Comparison of ENCODE assay signal across 9 cellular contexts in the genomic region with DNA sequence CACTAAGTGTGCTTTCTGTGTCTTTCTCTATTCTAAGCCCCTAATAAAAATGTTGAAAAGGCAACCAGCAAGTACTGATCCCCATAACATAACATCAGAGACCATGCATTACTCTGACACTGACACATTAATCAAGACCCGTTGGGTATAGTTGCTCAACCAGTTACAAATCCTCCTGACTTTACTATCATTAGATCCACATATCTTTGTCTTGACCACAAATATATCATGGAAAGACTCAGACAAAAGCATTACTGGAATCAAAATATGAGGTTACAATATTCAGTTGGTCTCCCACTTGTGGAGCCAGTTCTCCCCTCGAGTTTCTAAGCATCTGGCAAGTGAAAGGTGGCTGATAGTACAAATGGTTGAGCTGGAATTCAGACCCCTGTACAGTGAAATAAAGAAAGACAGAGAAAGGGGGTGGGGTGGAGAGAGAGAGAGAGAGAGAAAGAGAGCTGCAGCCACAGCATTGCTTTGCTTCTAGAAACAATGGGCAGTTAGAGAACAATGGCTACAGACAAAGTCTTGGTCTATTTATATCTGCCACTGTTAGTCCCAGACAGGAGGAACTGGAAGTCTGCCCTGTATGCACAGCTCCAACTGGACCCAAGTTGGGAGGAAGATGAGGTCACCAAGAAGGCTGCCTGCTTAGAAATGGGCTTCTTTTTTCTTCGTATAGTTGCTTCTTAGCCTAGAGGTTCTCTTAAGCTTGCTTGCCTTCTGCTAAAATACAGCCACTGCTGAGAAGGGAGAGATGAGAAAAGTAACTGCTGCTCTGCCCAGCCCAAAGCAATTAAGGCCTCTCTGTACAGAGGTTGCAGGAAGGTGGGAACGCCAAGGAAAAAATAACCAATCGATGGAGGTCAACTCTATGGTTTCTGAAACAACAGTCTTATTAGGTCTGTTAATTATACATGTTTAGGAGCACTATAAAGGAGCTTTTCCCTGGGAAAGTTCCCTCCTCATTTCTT.
DNase-seq lines count a peak whose midpoint lies in the region; ATAC-seq and TF ChIP-seq lines count a peak whose summit lies in the region.
"Had no signal": no experiment of that assay in that cellular context is flagged by ENCODE, and none has a peak within 500 bp of the region (broad histone marks: within the 10 kb centered on the region; RNA-seq: fewer than 3 reads in every experiment).

No MANE protein-coding gene starts in this region.

- no peak overlapping the region for H3K27ac ChIP-seq in neuronal stem cell (replicated peaks; ENCODE audit: low read length)

- no peak overlapping the region for H3K23ac ChIP-seq in neuronal stem cell (ENCODE audit: low read depth, low read length, poor library complexity)

- H3K4me1 Mint-ChIP-seq in activated CD8-positive, alpha-beta T cell treated with anti-CD3 and anti-CD28 coated beads for 36 hours (ENCODE audit: low read depth), result peaks cover 92% of the 10 kb centered on the region

- CTCF ChIA-PET in activated CD8-positive, alpha-beta T cell treated with anti-CD3 and anti-CD28 coated beads for 36 hours (lab: Charles Lee), result interaction anchor here (0.8 to 26.3 kb wide), 19 partner anchors 8 to 344 kb away, joined by 3 to 400 read pairs (median 4); no protein-coding TSS in a partner anchor

- POLR2A ChIA-PET in activated CD8-positive, alpha-beta T cell treated with anti-CD3 and anti-CD28 coated beads for 36 hours (lab: Charles Lee), result interaction anchor here (0.6 to 37.3 kb wide), 9 partner anchors 17 to 212 kb away, joined by 3 to 1082 read pairs (median 3); no protein-coding TSS in a partner anchor

- no peaks in the 10 kb centered on the region for H3K79me1 ChIP-seq in neuronal stem cell (ENCODE audit: low read depth, low read length)

- H2BK5ac ChIP-seq in neuronal stem cell (ENCODE audit: low read length), result no peak overlapping the region

- TF ChIP-seq CTCF in activated CD8-positive, alpha-beta T cell treated with anti-CD3 and anti-CD28 coated beads for 36 hours (IDR thresholded peaks at IDR 0.05), result no peak

- H3K4me2 ChIP-seq in neuronal stem cell (ENCODE audit: insufficient read depth, low read length, poor library complexity, severe bottlenecking), result no peak overlapping the region

- H2AK5ac ChIP-seq in neuronal stem cell (ENCODE audit: low read depth, low read length), result no peak overlapping the region

- H3K9me3 ChIP-seq in neuronal stem cell (replicated peaks in 1 of 2; ENCODE audit: control insufficient read depth in 2 of 2, insufficient read depth in 1 of 2, low read depth in 1 of 2, low read length in 2 of 2), result peaks cover 0 to 12% of the 10 kb centered on the region in 2 donors

- DNase-seq in HCEC 1CT (peak; percentile 47), head of caudate nucleus (peak in 31 of 42 donors; percentile 15 to 83 (median 59)), skeletal muscle cell (ENCODE audit: low read depth) (peak; percentile 66), neuronal stem cell (ENCODE audit: low spot score) (no peak)
- DNase-seq in activated CD8-positive, alpha-beta T cell treated with anti-CD3 and anti-CD28 coated beads for 36 hours, result no peak
- no peak for DNase-seq in NK-92 treated with Interleukin-12 subunit alpha and Interleukin-12 subunit beta, amount 100 ng/mL, for 24 hours (lab: John Stamatoyannopoulos, UW)

- intact Hi-C loops in activated CD8-positive, alpha-beta T cell treated with anti-CD3 and anti-CD28 coated beads for 36 hours (cut with micrococcal nuclease), result loop anchor here (10.0 kb wide), 1 partner anchor 207 kb away; no protein-coding TSS in a partner anchor
- intact Hi-C loops in head of caudate nucleus (cut with DNase I), result loop anchor here (10.0 kb wide), 1 partner anchor 53 kb away; no protein-coding TSS in a partner anchor

- H4K8ac ChIP-seq in neuronal stem cell (ENCODE audit: low read depth, low read length), result no peak overlapping the region

- H4K91ac ChIP-seq in neuronal stem cell (ENCODE audit: low read depth, low read length, poor library complexity), result no peak overlapping the region

- H3K4me3 ChIP-seq in skeletal muscle cell (ENCODE audit: low read depth, low read length) (no peak overlapping the region), neuronal stem cell (ENCODE audit: low read length in 2 of 2) (no peak overlapping the region)

- H3K4ac ChIP-seq in neuronal stem cell (ENCODE audit: low read length), result no peak overlapping the region

- H3K14ac ChIP-seq in neuronal stem cell (ENCODE audit: low read length), result no peak overlapping the region

- H2BK120ac ChIP-seq in neuronal stem cell (ENCODE audit: low read depth, low read length), result no peak overlapping the region

- H3K27ac Mint-ChIP-seq in activated CD8-positive, alpha-beta T cell treated with anti-CD3 and anti-CD28 coated beads for 36 hours, result peak overlapping the region; percentile 96
- H3K27ac Mint-ChIP-seq: dendritic cell treated with granulocyte-macrophage colony-stimulating factor and Interleukin-4, amounts not matched to agents 40 ng/mL and 50 ng/mL, for 4 days had no signal

- H3K9ac ChIP-seq in neuronal stem cell (ENCODE audit: low read depth, low read length, poor library complexity), result no peak overlapping the region

- H3K4me1 ChIP-seq in neuronal stem cell (ENCODE audit: control insufficient read depth in 2 of 2, insufficient read depth in 1 of 2, low read depth in 1 of 2, low read length in 2 of 2), result peaks cover 6 to 13% of the 10 kb centered on the region in 2 donors

- H3K4me3 Mint-ChIP-seq in activated CD8-positive, alpha-beta T cell treated with anti-CD3 and anti-CD28 coated beads for 36 hours, result peak overlapping the region; percentile 95
- H3K4me3 Mint-ChIP-seq: dendritic cell treated with granulocyte-macrophage colony-stimulating factor and Interleukin-4, amounts not matched to agents 40 ng/mL and 50 ng/mL, for 4 days had no signal

- peaks cover 0 to 5% of the 10 kb centered on the region in 2 donors for H3K36me3 ChIP-seq in neuronal stem cell (replicated peaks in 1 of 2; ENCODE audit: control insufficient read depth in 2 of 2, insufficient read depth in 2 of 2, low read length in 2 of 2)

- H3K18ac ChIP-seq in neuronal stem cell (ENCODE audit: low read length), result no peak overlapping the region

- ATAC-seq in activated CD8-positive, alpha-beta T cell treated with anti-CD3 and anti-CD28 coated beads for 36 hours, result no peak
- ATAC-seq in GM19324 (IDR thresholded peaks at IDR 0.05; ENCODE audit: low FRiP score, unreplicated experiment) (no peak), GM18909 (IDR thresholded peaks at IDR 0.05; ENCODE audit: poor library complexity, unreplicated experiment) (no peak)

- H3K9me3 Mint-ChIP-seq in activated CD8-positive, alpha-beta T cell treated with anti-CD3 and anti-CD28 coated beads for 36 hours, result no peaks in the 10 kb centered on the region
- H3K9me3 Mint-ChIP-seq: dendritic cell treated with granulocyte-macrophage colony-stimulating factor and Interleukin-4, amounts not matched to agents 40 ng/mL and 50 ng/mL, for 4 days had no signal

- WGBS in neuronal stem cell (ENCODE audit: extremely low coverage in 2 of 2, insufficient read length in 2 of 2, insufficient replicate concordance in 1 of 2), 2 donors, result no CpG with 5 or more reads among the region's 5 CpGs

- no peaks in the 10 kb centered on the region for H3K27me3 Mint-ChIP-seq in activated CD8-positive, alpha-beta T cell treated with anti-CD3 and anti-CD28 coated beads for 36 hours

- H3K27me3 ChIP-seq in neuronal stem cell (ENCODE audit: control insufficient read depth in 3 of 3, insufficient read depth in 3 of 3, low read depth in 1 of 3, low read length in 3 of 3), result no peaks in the 10 kb centered on the region

- H2BK12ac ChIP-seq in neuronal stem cell (ENCODE audit: low read length), result no peak overlapping the region

- H2BK15ac ChIP-seq in neuronal stem cell (ENCODE audit: low read length), result no peak overlapping the region

- H2AFZ ChIP-seq in neuronal stem cell (ENCODE audit: low read length), result no peak overlapping the region

- peaks cover 90% of the 10 kb centered on the region for H3K36me3 Mint-ChIP-seq in activated CD8-positive, alpha-beta T cell treated with anti-CD3 and anti-CD28 coated beads for 36 hours (ENCODE audit: low read depth)

Comparison
In these comparisons a context has a peak if more than half of its experiments do, and no peak if none do; other contexts are left out.
1. DNase-seq: peak in HCEC 1CT (single experiment), head of caudate nucleus (31 of 42) and skeletal muscle cell (single experiment); none in activated CD8-positive, alpha-beta T cell treated with anti-CD3 and anti-CD28 coated beads for 36 hours (single experiment), NK-92 treated with Interleukin-12 subunit alpha and Interleukin-12 subunit beta, amount 100 ng/mL, for 24 hours (single experiment) and neuronal stem cell (single experiment).